10 cellular contexts compared by ENCODE assay signal in genomic region chr21:14591882-14592281, GRCh38. TPM values are rescaled to one million over a fixed set of nuclear protein-coding genes. Genes with fewer than 3 reads are reported as not detected.
DNase-seq lines count a peak whose midpoint lies in the region; ATAC-seq, FAIRE-seq and TF ChIP-seq lines count a peak whose summit lies in the region.
"Had no signal": no experiment of that assay in that cellular context is flagged by ENCODE, and none has a peak within 500 bp of the region (broad histone marks: within the 10 kb centered on the region; RNA-seq: fewer than 3 reads in every experiment).

No MANE protein-coding gene starts in this region.

- peak overlapping the region in 2 of 12 donors; percentile 32 to 92 for H3K27ac ChIP-seq in heart left ventricle
- peak overlapping the region in 4 of 5 donors; percentile 55 to 78 (median 74) for H3K27ac ChIP-seq in stomach
- peak overlapping the region in 2 of 4 donors; percentile 62 to 64 for H3K27ac ChIP-seq in esophagus squamous epithelium
- no peak overlapping the region for H3K27ac ChIP-seq in kidney (ENCODE audit: low read depth in 2 of 2, low read length in 2 of 2)

- peaks cover 35% of the 10 kb centered on the region for H3K9me3 Mint-ChIP-seq in activated CD4-positive, alpha-beta T cell treated with anti-CD3 and anti-CD28 coated beads, Interleukin-2, amount 10 ng/mL, durations not matched to agents 7 days and 5 days
- H3K9me3 Mint-ChIP-seq in T-helper 1 cell treated with Interleukin-12 subunit alpha and Interleukin-12 subunit beta and Interleukin-4 antibody, amounts not matched to agents 30 μg/mL and 1 μg/mL, for 36 hours, result peaks cover 25% of the 10 kb centered on the region

- no peaks in the 10 kb centered on the region for H3K27me3 ChIP-seq in heart left ventricle
- H3K27me3 ChIP-seq in stomach, result no peaks in the 10 kb centered on the region
- no peaks in the 10 kb centered on the region for H3K27me3 ChIP-seq in esophagus squamous epithelium

- H3K36me3 ChIP-seq in heart left ventricle, result no peaks in the 10 kb centered on the region
- no peaks in the 10 kb centered on the region for H3K36me3 ChIP-seq in stomach
- H3K36me3 ChIP-seq in esophagus squamous epithelium, result no peaks in the 10 kb centered on the region
- no peaks in the 10 kb centered on the region for H3K36me3 ChIP-seq in kidney (ENCODE audit: control insufficient read depth in 1 of 2, insufficient read depth in 2 of 2, low read length in 2 of 2)

- peaks cover 33% of the 10 kb centered on the region for H3K36me3 Mint-ChIP-seq in activated CD4-positive, alpha-beta T cell treated with anti-CD3 and anti-CD28 coated beads, Interleukin-2, amount 10 ng/mL, durations not matched to agents 7 days and 5 days (ENCODE audit: low read depth)
- H3K36me3 Mint-ChIP-seq in T-helper 1 cell treated with Interleukin-12 subunit alpha and Interleukin-12 subunit beta and Interleukin-4 antibody, amounts not matched to agents 30 μg/mL and 1 μg/mL, for 36 hours (ENCODE audit: low read depth), result peaks cover 24% of the 10 kb centered on the region

- H3K4me3 ChIP-seq in heart left ventricle (no peak overlapping the region), stomach (no peak overlapping the region), esophagus squamous epithelium (no peak overlapping the region), kidney (ENCODE audit: low read length in 2 of 2) (no peak overlapping the region)

- intact Hi-C loops in heart left ventricle (cut with DNase I) (no loop called here), stomach (cut with DNase I; ENCODE audit: low total_unique reads) (no loop called here), esophagus squamous epithelium (cut with DNase I) (no loop called here), kidney (cut with DNase I) (no loop called here)

- H3K4me1 ChIP-seq in heart left ventricle (peaks cover 0 to 41% (median 0%) of the 10 kb centered on the region in 12 donors), stomach (peaks cover 0 to 14% (median 5%) of the 10 kb centered on the region in 4 donors), esophagus squamous epithelium (peaks cover 0 to 19% (median 0%) of the 10 kb centered on the region in 3 donors), kidney (ENCODE audit: control insufficient read depth in 1 of 2, insufficient read depth in 1 of 2, low read depth in 1 of 2, low read length in 2 of 2) (no peaks in the 10 kb centered on the region)

- H3K27ac Mint-ChIP-seq in activated CD4-positive, alpha-beta T cell treated with anti-CD3 and anti-CD28 coated beads, Interleukin-2, amount 10 ng/mL, durations not matched to agents 7 days and 5 days, result peak overlapping the region; percentile 77
- H3K27ac Mint-ChIP-seq in T-helper 1 cell treated with Interleukin-12 subunit alpha and Interleukin-12 subunit beta and Interleukin-4 antibody, amounts not matched to agents 30 μg/mL and 1 μg/mL, for 36 hours, result peak overlapping the region; percentile 78

- peaks cover 32% of the 10 kb centered on the region for H3K4me1 Mint-ChIP-seq in activated CD4-positive, alpha-beta T cell treated with anti-CD3 and anti-CD28 coated beads, Interleukin-2, amount 10 ng/mL, durations not matched to agents 7 days and 5 days
- peaks cover 29% of the 10 kb centered on the region for H3K4me1 Mint-ChIP-seq in T-helper 1 cell treated with Interleukin-12 subunit alpha and Interleukin-12 subunit beta and Interleukin-4 antibody, amounts not matched to agents 30 μg/mL and 1 μg/mL, for 36 hours (ENCODE audit: low read depth)

- H3K27me3 Mint-ChIP-seq in activated CD4-positive, alpha-beta T cell treated with anti-CD3 and anti-CD28 coated beads, Interleukin-2, amount 10 ng/mL, durations not matched to agents 7 days and 5 days, result no peaks in the 10 kb centered on the region
- no peaks in the 10 kb centered on the region for H3K27me3 Mint-ChIP-seq in T-helper 1 cell treated with Interleukin-12 subunit alpha and Interleukin-12 subunit beta and Interleukin-4 antibody, amounts not matched to agents 30 μg/mL and 1 μg/mL, for 36 hours (ENCODE audit: low read depth)

- CTCF ChIA-PET in activated CD4-positive, alpha-beta T cell treated with anti-CD3 and anti-CD28 coated beads, Interleukin-2, amount 10 ng/mL, durations not matched to agents 7 days and 5 days (lab: Charles Lee), result interaction anchor here (1.1 to 2.1 kb wide), 3 partner anchors 12 to 59 kb away, joined by 3 to 19 read pairs (median 3); no protein-coding TSS in a partner anchor

- POLR2A ChIA-PET in activated CD4-positive, alpha-beta T cell treated with anti-CD3 and anti-CD28 coated beads, Interleukin-2, amount 10 ng/mL, durations not matched to agents 7 days and 5 days (lab: Charles Lee), result no interaction called here

- H3K4me3 Mint-ChIP-seq in activated CD4-positive, alpha-beta T cell treated with anti-CD3 and anti-CD28 coated beads, Interleukin-2, amount 10 ng/mL, durations not matched to agents 7 days and 5 days, result no peak overlapping the region
- peak overlapping the region; percentile 33 for H3K4me3 Mint-ChIP-seq in T-helper 1 cell treated with Interleukin-12 subunit alpha and Interleukin-12 subunit beta and Interleukin-4 antibody, amounts not matched to agents 30 μg/mL and 1 μg/mL, for 36 hours

- H3K9ac ChIP-seq in kidney (ENCODE audit: low read length in 2 of 2), result no peak overlapping the region

- WGBS in heart left ventricle, 4 donors, result 74 to 86% (median 82%) methylated on average over 2 of the region's 2 CpGs
- 36 to 61% (median 50%) methylated on average over 2 of the region's 2 CpGs for WGBS in stomach, 5 donors
- 52 to 61% methylated on average over 2 of the region's 2 CpGs for WGBS in esophagus squamous epithelium, 2 donors

- ATAC-seq in heart left ventricle, result peak; percentile 42 to 80 (median 62)

- TF ChIP-seq POLR2A in heart left ventricle (IDR thresholded peaks at IDR 0.05), result no peak
- no peak for TF ChIP-seq POLR2A in stomach (IDR thresholded peaks at IDR 0.05)
- TF ChIP-seq POLR2A in esophagus squamous epithelium (IDR thresholded peaks at IDR 0.05), result peak in 1 of 4 donors; percentile 9

- no peak for FAIRE-seq in kidney (lab: Jason Lieb, UNC)

- no peak for TF ChIP-seq EP300 in stomach (IDR thresholded peaks at IDR 0.05)

- no peak for DNase-seq in activated CD4-positive, alpha-beta T cell treated with anti-CD3 and anti-CD28 coated beads, Interleukin-2, amount 10 ng/mL, durations not matched to agents 7 days and 5 days
- no peak for DNase-seq in activated CD4-positive, alpha-beta T cell treated with anti-CD3 and anti-CD28 coated beads, Interleukin-2, amount 50 U/mL, for 48 hours
- DNase-seq in heart left ventricle, result peak in 3 of 5 donors; percentile 10 to 28 (median 20)
- peak; percentile 50 for DNase-seq in stomach
- no peak for DNase-seq in esophagus squamous epithelium (lab: John Stamatoyannopoulos, UW)
- no peak for DNase-seq in kidney
- DNase-seq in iPS-NIHi11 (ENCODE audit: low spot score), result no peak
- DNase-seq: activated gamma-delta T cell treated with Interleukin-2 at 50 U/mL for 16 hours; stimulated activated CD8-positive, alpha-beta memory T cell treated with anti-CD3 and anti-CD28 coated beads, Interleukin-4, amount 100 ng/mL, for 48 hours had no signal

- TF ChIP-seq CTCF in heart left ventricle (IDR thresholded peaks at IDR 0.05), result no peak
- TF ChIP-seq CTCF in stomach (IDR thresholded peaks at IDR 0.05), result no peak
- TF ChIP-seq CTCF in esophagus squamous epithelium (IDR thresholded peaks at IDR 0.05), result no peak
- no peak for TF ChIP-seq CTCF in kidney (IDR thresholded peaks at IDR 0.05; ENCODE audit: borderline replicate concordance, extremely low read depth, insufficient read depth)

- H3K9me3 ChIP-seq in heart left ventricle, result peaks cover 0 to 14% (median 0%) of the 10 kb centered on the region in 12 donors
- H3K9me3 ChIP-seq in stomach, result peaks cover 0 to 7% (median 2%) of the 10 kb centered on the region in 4 donors
- peaks cover 0 to 6% (median 0%) of the 10 kb centered on the region in 3 donors for H3K9me3 ChIP-seq in esophagus squamous epithelium
- H3K9me3 ChIP-seq in kidney (ENCODE audit: control insufficient read depth in 1 of 2, low read length in 2 of 2), result no peaks in the 10 kb centered on the region

RNA-seq across cellular contexts. Expression of gene SAMSN1, which starts 45.8 kb away (rescaled TPM):
- 10 to 100 TPM; 51.3 to 59.0 TPM for total RNA-seq in activated CD4-positive, alpha-beta T cell treated with anti-CD3 and anti-CD28 coated beads, Interleukin-2, amount 10 ng/mL, durations not matched to agents 7 days and 5 days
- total RNA-seq in heart left ventricle (10 to 100 TPM in 1 of 9 donors, 1 to 10 TPM in 6, under 1 TPM in 2; 0.44 to 21.2 (median 1.4) TPM), stomach (10 to 100 TPM in 3 of 5 donors, 1 to 10 TPM in 1, not detected in 1; 1.6 to 21.6 (median 19.4) TPM), esophagus squamous epithelium (1 to 10 TPM; 1.1 to 6.1 (median 3.9) TPM), kidney (10.4 TPM)
- polyA plus RNA-seq in heart left ventricle (1 to 10 TPM in 1 of 2 donors, under 1 TPM in 1; 0.88 to 2.3 TPM), stomach (10 to 100 TPM in 2 of 3 donors, 1 to 10 TPM in 1; 4.2 to 11.1 (median 10.5) TPM), kidney (ENCODE audit: insufficient read depth, low read depth, low replicate concordance) (1.4 TPM)

Comparison
In these comparisons a context has a peak if more than half of its experiments do, and no peak if none do; other contexts are left out.
1. DNase-seq: peak in heart left ventricle (3 of 5) and stomach (single experiment); none in activated CD4-positive, alpha-beta T cell treated with anti-CD3 and anti-CD28 coated beads, Interleukin-2, amount 10 ng/mL, durations not matched to agents 7 days and 5 days (single experiment), activated CD4-positive, alpha-beta T cell treated with anti-CD3 and anti-CD28 coated beads, Interleukin-2, amount 50 U/mL, for 48 hours (0 of 2), esophagus squamous epithelium (single experiment), kidney (single experiment) and iPS-NIHi11 (single experiment).
2. H3K27ac ChIP-seq: peak in stomach (4 of 5); none in kidney (0 of 2).